ENCODE assay signal across 9 cellular contexts in genomic region chr18:50099725-50100414, GRCh38.
A peak's percentile ranks its signal among the peaks of the same experiment; 100 is the strongest.
DNase-seq lines count a peak whose midpoint lies in the region; ATAC-seq and TF ChIP-seq lines count a peak whose summit lies in the region.
"Had no signal": no experiment of that assay in that cellular context is flagged by ENCODE, and none has a peak within 500 bp of the region (broad histone marks: within the 10 kb centered on the region; RNA-seq: fewer than 3 reads in every experiment).

No MANE protein-coding gene starts in this region.

- H3K4me3 Mint-ChIP-seq in activated T-helper 2 cell treated with anti-CD3 and anti-CD28 coated beads, Interferon-gamma antibody, Interleukin-2, Interleukin-4, amounts not matched to agents 10 μg/mL and 5 μg/mL and 100 μg/mL, durations not matched to agents 14 hours and 24 hours and 36 hours (ENCODE audit: low read depth), result no peak overlapping the region
- H3K4me3 Mint-ChIP-seq in osteocyte (ENCODE audit: unreplicated experiment), result no peak overlapping the region

- no peak for TF ChIP-seq CTCF in GM13976 (IDR thresholded peaks at IDR 0.05; ENCODE audit: borderline replicate concordance, control extremely low read depth, extremely low read depth, insufficient read depth, missing control alignments)
- TF ChIP-seq CTCF in left lung (IDR thresholded peaks at IDR 0.05), result no peak
- no peak for TF ChIP-seq CTCF in osteocyte (IDR thresholded peaks at IDR 0.05)

- H3K9me3 ChIP-seq in left lung, result no peaks in the 10 kb centered on the region

- peaks cover 17% of the 10 kb centered on the region for H3K27me3 Mint-ChIP-seq in activated T-helper 2 cell treated with anti-CD3 and anti-CD28 coated beads, Interferon-gamma antibody, Interleukin-2, Interleukin-4, amounts not matched to agents 10 μg/mL and 5 μg/mL and 100 μg/mL, durations not matched to agents 14 hours and 24 hours and 36 hours (ENCODE audit: low read depth)
- H3K27me3 Mint-ChIP-seq in osteocyte (ENCODE audit: unreplicated experiment), result no peaks in the 10 kb centered on the region

- H3K27ac ChIP-seq in left lung, result no peak overlapping the region
- H3K27ac ChIP-seq: KMS-11 had no signal

- H3K9me3 Mint-ChIP-seq in activated T-helper 2 cell treated with anti-CD3 and anti-CD28 coated beads, Interferon-gamma antibody, Interleukin-2, Interleukin-4, amounts not matched to agents 10 μg/mL and 5 μg/mL and 100 μg/mL, durations not matched to agents 14 hours and 24 hours and 36 hours, result no peaks in the 10 kb centered on the region
- H3K9me3 Mint-ChIP-seq in osteocyte (ENCODE audit: unreplicated experiment), result no peaks in the 10 kb centered on the region

- no peaks in the 10 kb centered on the region for H3K36me3 Mint-ChIP-seq in activated T-helper 2 cell treated with anti-CD3 and anti-CD28 coated beads, Interferon-gamma antibody, Interleukin-2, Interleukin-4, amounts not matched to agents 10 μg/mL and 5 μg/mL and 100 μg/mL, durations not matched to agents 14 hours and 24 hours and 36 hours (ENCODE audit: low read depth)
- H3K36me3 Mint-ChIP-seq in osteocyte (ENCODE audit: unreplicated experiment), result no peaks in the 10 kb centered on the region

- DNase-seq in GM13976 (ENCODE audit: low spot score) (peak; percentile 32), NCI-H1694 (lab: John Stamatoyannopoulos, UW) (peak; percentile 45), left colon (no peak), NCI-H446 treated with DMSO at 0.1 percent for 48 hours (lab: John Stamatoyannopoulos, UW) (no peak), left lung (no peak), osteocyte (ENCODE audit: extremely low spot score, unreplicated experiment) (no peak)
- DNase-seq in activated T-helper 2 cell treated with anti-CD3 and anti-CD28 coated beads, Interferon-gamma antibody, Interleukin-2, Interleukin-4, amounts not matched to agents 10 μg/mL and 5 μg/mL and 100 μg/mL, durations not matched to agents 14 hours and 24 hours and 36 hours (ENCODE audit: low spot score), result no peak

- ATAC-seq in GM21737 (IDR thresholded peaks at IDR 0.05; ENCODE audit: unreplicated experiment), result peak; percentile 73
- ATAC-seq in left colon, result peak; percentile 64
- no peak for ATAC-seq in left lung

- no peaks in the 10 kb centered on the region for H3K4me1 ChIP-seq in left lung

- peaks cover 3% of the 10 kb centered on the region for H3K4me1 Mint-ChIP-seq in activated T-helper 2 cell treated with anti-CD3 and anti-CD28 coated beads, Interferon-gamma antibody, Interleukin-2, Interleukin-4, amounts not matched to agents 10 μg/mL and 5 μg/mL and 100 μg/mL, durations not matched to agents 14 hours and 24 hours and 36 hours (ENCODE audit: low read depth)
- H3K4me1 Mint-ChIP-seq in osteocyte (ENCODE audit: unreplicated experiment), result no peaks in the 10 kb centered on the region

- intact Hi-C loops in left colon (cut with DNase I, micrococcal nuclease), result no loop called here
- intact Hi-C loops in left lung (cut with DNase I), result no loop called here
- intact Hi-C loops in activated T-helper 2 cell treated with anti-CD3 and anti-CD28 coated beads, Interferon-gamma antibody, Interleukin-2, Interleukin-4, amounts not matched to agents 10 μg/mL and 5 μg/mL and 100 μg/mL, durations not matched to agents 14 hours and 24 hours and 36 hours (cut with micrococcal nuclease), result no loop called here

- no peaks in the 10 kb centered on the region for H3K27me3 ChIP-seq in left lung

- in situ Hi-C loops in GM13976 (cut with MboI; ENCODE audit: low sequenced_read_pairs, unreplicated experiment), result no loop called here

- no peak overlapping the region for H3K27ac Mint-ChIP-seq in activated T-helper 2 cell treated with anti-CD3 and anti-CD28 coated beads, Interferon-gamma antibody, Interleukin-2, Interleukin-4, amounts not matched to agents 10 μg/mL and 5 μg/mL and 100 μg/mL, durations not matched to agents 14 hours and 24 hours and 36 hours
- no peak overlapping the region for H3K27ac Mint-ChIP-seq in osteocyte (ENCODE audit: unreplicated experiment)

- H3K36me3 ChIP-seq in left lung, result no peaks in the 10 kb centered on the region

- H3K4me3 ChIP-seq in left lung, result no peak overlapping the region

Comparison
In these comparisons a context has a peak if more than half of its experiments do, and no peak if none do; other contexts are left out.
1. DNase-seq: peak in GM13976 (single experiment) and NCI-H1694 (single experiment); none in left colon (0 of 2), NCI-H446 treated with DMSO at 0.1 percent for 48 hours (single experiment), left lung (0 of 2), activated T-helper 2 cell treated with anti-CD3 and anti-CD28 coated beads, Interferon-gamma antibody, Interleukin-2, Interleukin-4, amounts not matched to agents 10 μg/mL and 5 μg/mL and 100 μg/mL, durations not matched to agents 14 hours and 24 hours and 36 hours (single experiment) and osteocyte (single experiment).